Comparison of ENCODE assay signal across 1 cellular context in genomic region chr15:44695274-44695673, GRCh38.
TF ChIP-seq lines count a peak whose summit lies in the region.

No MANE protein-coding gene starts in this region.

TF ChIP-seq in H1, 55 proteins besides CTCF, POLR2A, EP300 and RAD21:
- no peak for TF ChIP-seq SIRT6 (IDR thresholded peaks at IDR 0.05; ENCODE audit: low read length)
- no peak for TF ChIP-seq EZH2 (IDR thresholded peaks at IDR 0.05; ENCODE audit: low read depth, low read length, severe bottlenecking)
- no peak for TF ChIP-seq BACH1 (IDR thresholded peaks at IDR 0.05; ENCODE audit: low read length)
- TF ChIP-seq KDM1A (IDR thresholded peaks at IDR 0.05; ENCODE audit: borderline replicate concordance, low read length) = no peak
- no peak for TF ChIP-seq E2F6 (IDR thresholded peaks at IDR 0.05)
- no peak for TF ChIP-seq PHF8 (conservative IDR thresholded peaks at IDR 0.05; ENCODE audit: low read depth, low read length)
- no peak for TF ChIP-seq ASH2L (IDR thresholded peaks at IDR 0.05; ENCODE audit: low read length)
- no peak for TF ChIP-seq FOSL1 (IDR thresholded peaks at IDR 0.05; ENCODE audit: insufficient read depth, low read depth, low read length)
- TF ChIP-seq HDAC2 (IDR thresholded peaks at IDR 0.05; ENCODE audit: borderline replicate concordance in 1 of 2, low read depth in 2 of 2, low read length in 2 of 2) = no peak
- no peak for TF ChIP-seq RBBP5 (IDR thresholded peaks at IDR 0.05; ENCODE audit: borderline replicate concordance, low read depth, low read length)
- TF ChIP-seq CBX8 (IDR thresholded peaks at IDR 0.05; ENCODE audit: borderline replicate concordance, low read depth, low read length) = no peak
- no peak for TF ChIP-seq RNF2 (IDR thresholded peaks at IDR 0.05; ENCODE audit: borderline replicate concordance, low read depth, low read length, missing control alignments, poor library complexity, severe bottlenecking)
- no peak for TF ChIP-seq CBX5 (IDR thresholded peaks at IDR 0.05; ENCODE audit: low read depth, low read length)
- no peak for TF ChIP-seq SIX5 (IDR thresholded peaks at IDR 0.05; ENCODE audit: low read depth, low read length)
- no peak for TF ChIP-seq JUND (IDR thresholded peaks at IDR 0.05; ENCODE audit: low read length)
- no peak for TF ChIP-seq SIN3A (conservative IDR thresholded peaks at IDR 0.05 in 1 of 2, IDR thresholded peaks at IDR 0.05 in 1 of 2; ENCODE audit: low read depth in 1 of 2, low read length in 2 of 2)
- TF ChIP-seq TEAD4 (IDR thresholded peaks at IDR 0.05; ENCODE audit: low read depth, low read length) = no peak
